Comparison of ENCODE assay signal across 8 cellular contexts in genomic region chr1:48402619-48403018, GRCh38.
"Had no signal": no experiment of that assay in that cellular context is flagged by ENCODE, and none has a peak within 500 bp of the region (broad histone marks: within the 10 kb centered on the region; RNA-seq: fewer than 3 reads in every experiment).

No MANE protein-coding gene starts in this region.

- H3K4me3 ChIP-seq: GM23248, HAP-1 had no signal

- FAIRE-seq: HTR-8/SVneo had no signal

- ATAC-seq: HCT116 had no signal

- DNase-seq: GM23248, GOT3, H7, HFFc6, IMR-90 had no signal

- H3K9me3 ChIP-seq: HAP-1 had no signal

- H3K4me3 Mint-ChIP-seq: HFFc6 had no signal

- H3K36me3 ChIP-seq: HAP-1 had no signal

- H3K4me1 ChIP-seq: HAP-1 had no signal

- H3K27ac Mint-ChIP-seq: HFFc6 had no signal

- H3K27ac ChIP-seq: GM23248 had no signal
